Comparison of ENCODE assay signal across 1 cellular context in genomic region chr1:162069334-162070093, GRCh38.
TF ChIP-seq lines count a peak whose summit lies in the region.

Gene NOS1AP (plus strand): TSS chr1:162069691. CDS start chr1:162070178, 487 bp downstream.

TF ChIP-seq in K562, 482 proteins besides CTCF, POLR2A, EP300 and RAD21 (continued from another document and continues in another):
- TF ChIP-seq ZNF280B (CRISPR knock-in tag; IDR thresholded peaks at IDR 0.05) (no peak), ZBTB17 (CRISPR knock-in tag; IDR thresholded peaks at IDR 0.05) (no peak), SPI1 (IDR thresholded peaks at IDR 0.05; ENCODE audit: borderline replicate concordance, low read depth, low read length) (no peak), FUS (optimal IDR thresholded peaks at IDR 0.05; ENCODE audit: low read depth, low read length) (no peak), EGR1 (conservative IDR thresholded peaks at IDR 0.05) (peak; percentile 30; the same call in 1 of the 2 replicates), ZFX (CRISPR knock-in tag; IDR thresholded peaks at IDR 0.05) (peak; percentile 9), ZNF589 (CRISPR knock-in tag; IDR thresholded peaks at IDR 0.05; ENCODE audit: low read depth) (no peak), XRCC5 (IDR thresholded peaks at IDR 0.05; ENCODE audit: low read depth, low read length) (no peak), SMAD4 (CRISPR knock-in tag; conservative IDR thresholded peaks at IDR 0.05) (0 out of 2 replicates have a peak, but pooled peaks have one; percentile 17), HDAC2 (IDR thresholded peaks at IDR 0.05) (no peak), MECOM (CRISPR knock-in tag; IDR thresholded peaks at IDR 0.05) (no peak), NCOA2 (IDR thresholded peaks at IDR 0.05; ENCODE audit: partially characterized antibody in 2 of 2) (no peak), PCBP1 (IDR thresholded peaks at IDR 0.05; ENCODE audit: low read depth, low read length, poor library complexity, severe bottlenecking) (peak; percentile 67), HMG20B (CRISPR knock-in tag; IDR thresholded peaks at IDR 0.05) (no peak), MEIS2 (IDR thresholded peaks at IDR 0.05; ENCODE audit: partially characterized antibody) (no peak), ARNT (IDR thresholded peaks at IDR 0.05) (no peak), GTF2A2 (tag; IDR thresholded peaks at IDR 0.05) (no peak), CREM (IDR thresholded peaks at IDR 0.05; ENCODE audit: low read depth) (0 out of 2 replicates have a peak, but pooled peaks have one; percentile 5), GATAD2B (IDR thresholded peaks at IDR 0.05; ENCODE audit: borderline replicate concordance) (peak; percentile 22; the same call in 1 of the 2 replicates), KDM5B (IDR thresholded peaks at IDR 0.05; ENCODE audit: insufficient replicate concordance, low read depth, low read length) (peak; percentile 38), NONO (IDR thresholded peaks at IDR 0.05; ENCODE audit: low read depth in 2 of 2, low read length in 1 of 2) (no peak), TBP (optimal IDR thresholded peaks at IDR 0.05; ENCODE audit: low read depth, low read length) (no peak), MNT (conservative IDR thresholded peaks at IDR 0.05) (peak in 1 of 2 experiments; percentile 69; a peak in 2 of 4 replicates), REST (CRISPR knock-in tag; IDR thresholded peaks at IDR 0.05; ENCODE audit: low read depth) (no peak), SFPQ (IDR thresholded peaks at IDR 0.05; ENCODE audit: low read depth, low read length) (no peak), ZNF316 (IDR thresholded peaks at IDR 0.05) (no peak), POLR2G (IDR thresholded peaks at IDR 0.05; ENCODE audit: low read depth, low read length) (peak; percentile 50; the same call in 1 of the 2 replicates), MBD1 (CRISPR knock-in tag; IDR thresholded peaks at IDR 0.05) (no peak), KDM4B (IDR thresholded peaks at IDR 0.05; ENCODE audit: borderline replicate concordance in 2 of 2, low read depth in 1 of 2) (no peak), KLF10 (CRISPR knock-in tag; IDR thresholded peaks at IDR 0.05) (no peak), MXI1 (IDR thresholded peaks at IDR 0.05; ENCODE audit: low read depth, low read length) (no peak), PHB2 (IDR thresholded peaks at IDR 0.05; ENCODE audit: low read depth) (no peak), MYC (IDR thresholded peaks at IDR 0.05; ENCODE audit: low read depth, low read length) (no peak), MYC (CRISPR knock-in tag; IDR thresholded peaks at IDR 0.05; ENCODE audit: borderline replicate concordance, low read depth) (no peak), ZNF444 (CRISPR knock-in tag; IDR thresholded peaks at IDR 0.05) (no peak), SAP30 (IDR thresholded peaks at IDR 0.05; ENCODE audit: borderline replicate concordance, insufficient read depth, low read depth, low read length, poor library complexity, severe bottlenecking) (peak; percentile 8), ZNF551 (CRISPR knock-in tag; IDR thresholded peaks at IDR 0.05) (no peak), ETS2 (tag; IDR thresholded peaks at IDR 0.05; ENCODE audit: borderline replicate concordance, poor library complexity, severe bottlenecking) (no peak), EHMT2 (IDR thresholded peaks at IDR 0.05) (no peak), TFAP4 (CRISPR knock-in tag; IDR thresholded peaks at IDR 0.05; ENCODE audit: borderline replicate concordance) (no peak), MAFF (IDR thresholded peaks at IDR 0.05; ENCODE audit: low read length) (no peak), MLLT1 (IDR thresholded peaks at IDR 0.05) (no peak), ASH1L (IDR thresholded peaks at IDR 0.05; ENCODE audit: borderline replicate concordance, low read depth, partially characterized antibody) (no peak), ZNF217 (CRISPR knock-in tag; IDR thresholded peaks at IDR 0.05) (no peak), NFRKB (IDR thresholded peaks at IDR 0.05; ENCODE audit: low read depth) (no peak), DMBX1 (CRISPR knock-in tag; IDR thresholded peaks at IDR 0.05; ENCODE audit: borderline replicate concordance) (no peak), PRDM10 (IDR thresholded peaks at IDR 0.05; ENCODE audit: partially characterized antibody) (no peak), SOX6 (IDR thresholded peaks at IDR 0.05) (0 out of 2 replicates have a peak, but pooled peaks have one; percentile 8), LEF1 (IDR thresholded peaks at IDR 0.05) (no peak), TOE1 (IDR thresholded peaks at IDR 0.05; ENCODE audit: borderline replicate concordance) (no peak), TOE1 (CRISPR knock-in tag; IDR thresholded peaks at IDR 0.05; ENCODE audit: borderline replicate concordance, low read depth) (no peak), NR2C2 (CRISPR knock-in tag; IDR thresholded peaks at IDR 0.05) (0 out of 2 replicates have a peak, but pooled peaks have one; percentile 24), NR2C2 (tag; IDR thresholded peaks at IDR 0.05) (no peak), KAT7 (CRISPR knock-in tag; IDR thresholded peaks at IDR 0.05; ENCODE audit: borderline replicate concordance) (no peak), DDX20 (tag; IDR thresholded peaks at IDR 0.05; ENCODE audit: low read depth) (no peak)
